In the genomic region with DNA sequence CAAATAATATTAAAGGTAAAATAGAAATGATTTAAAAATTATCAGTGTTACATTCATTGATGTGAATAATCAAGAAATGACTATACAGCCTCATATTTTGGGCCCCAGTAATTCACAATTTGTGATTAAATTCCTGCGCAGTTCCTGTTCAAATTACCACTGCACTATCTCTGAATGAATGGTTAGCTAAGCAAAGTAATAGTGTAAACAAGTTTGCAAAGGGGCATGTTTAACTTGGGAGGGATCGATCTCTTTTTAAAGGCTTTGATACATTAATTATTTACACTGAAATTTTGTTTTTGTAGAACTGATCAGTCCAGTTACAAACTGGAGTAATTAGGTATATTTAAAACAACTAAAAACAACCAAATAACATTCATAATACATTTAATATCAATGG, we compare ENCODE assay signal across 27 cellular contexts.
"Had no signal": no experiment of that assay in that cellular context is flagged by ENCODE, and none has a peak within 500 bp of the region (broad histone marks: within the 10 kb centered on the region; RNA-seq: fewer than 3 reads in every experiment).

No MANE protein-coding gene starts in this region.

- H3K4me3 Mint-ChIP-seq: dendritic cell treated with granulocyte-macrophage colony-stimulating factor and Interleukin-4, amounts not matched to agents 40 ng/mL and 50 ng/mL, for 4 days; effector memory CD8-positive, alpha-beta T cell; endodermal cell; mesothelial cell of epicardium; naive B cell had no signal

- H3K4me1 ChIP-seq: colonic mucosa, esophagus squamous epithelium, gastrocnemius medialis, heart right ventricle, left ventricle myocardium inferior, lower lobe of right lung had no signal

- H3K36me3 ChIP-seq: colonic mucosa, esophagus squamous epithelium, gastrocnemius medialis, heart right ventricle, left ventricle myocardium inferior, lower lobe of right lung had no signal

- H3K27me3 Mint-ChIP-seq: dendritic cell treated with granulocyte-macrophage colony-stimulating factor and Interleukin-4, amounts not matched to agents 40 ng/mL and 50 ng/mL, for 4 days; effector memory CD8-positive, alpha-beta T cell; naive B cell had no signal

- H3K27ac ChIP-seq: colonic mucosa, epithelial cell of prostate, esophagus squamous epithelium, gastrocnemius medialis, heart right ventricle, left ventricle myocardium inferior, lower lobe of right lung had no signal

- H3K36me3 Mint-ChIP-seq: mesothelial cell of epicardium, naive B cell had no signal

- ATAC-seq: effector memory CD8-positive, alpha-beta T cell; esophagus mucosa; gastrocnemius medialis; heart right ventricle; left cardiac atrium; lower lobe of right lung; mucosa of descending colon had no signal

- DNase-seq: colonic mucosa; cortex of kidney; effector CD8-positive, alpha-beta T cell; effector memory CD8-positive, alpha-beta T cell; endodermal cell; erythroblast; esophagus squamous epithelium; foreskin fibroblast; foreskin melanocyte; gastrocnemius medialis; glutamatergic neuron; head of caudate nucleus; heart right ventricle; hippocampal formation; left cardiac atrium; left ventricle myocardium inferior; lower lobe of right lung; mesenchymal stem cell; mucosa of descending colon; naive B cell had no signal

- H3K9me3 Mint-ChIP-seq: dendritic cell treated with granulocyte-macrophage colony-stimulating factor and Interleukin-4, amounts not matched to agents 40 ng/mL and 50 ng/mL, for 4 days; effector memory CD8-positive, alpha-beta T cell; endodermal cell had no signal

- FAIRE-seq: endometrium, islet of Langerhans, keratinocyte had no signal

- H3K4me1 Mint-ChIP-seq: mesothelial cell of epicardium, naive B cell had no signal

- H3K4me3 ChIP-seq: colonic mucosa, esophagus squamous epithelium, gastrocnemius medialis, heart right ventricle, left ventricle myocardium inferior, lower lobe of right lung, mucosa of descending colon had no signal

- H3K27me3 ChIP-seq: colonic mucosa, esophagus squamous epithelium, gastrocnemius medialis had no signal

- H3K27ac Mint-ChIP-seq: dendritic cell treated with granulocyte-macrophage colony-stimulating factor and Interleukin-4, amounts not matched to agents 40 ng/mL and 50 ng/mL, for 4 days; effector memory CD8-positive, alpha-beta T cell; endodermal cell; mesothelial cell of epicardium; naive B cell had no signal

- H3K9me3 ChIP-seq: colonic mucosa, esophagus squamous epithelium, gastrocnemius medialis, heart right ventricle, left ventricle myocardium inferior, lower lobe of right lung, mucosa of descending colon had no signal
